8 cellular contexts compared by ENCODE assay signal in genomic region chr15:26555898-26556297, GRCh38.
"Had no signal": no experiment of that assay in that cellular context is flagged by ENCODE, and none has a peak within 500 bp of the region (broad histone marks: within the 10 kb centered on the region; RNA-seq: fewer than 3 reads in every experiment).

No MANE protein-coding gene starts in this region.

- ATAC-seq: GM12878 had no signal

- FAIRE-seq: G401.6, GM12878, GM12891, GM12892, GM18507, GM19239 had no signal

- H3K4me3 ChIP-seq: GM12878 had no signal

- DNase-seq: GDM1, GF-D8 had no signal
